In genomic region chr11:46001427-46002049, GRCh38 we compare ENCODE assay signal across 15 cellular contexts.
A peak's percentile ranks its signal among the peaks of the same experiment; 100 is the strongest.
DNase-seq lines count a peak whose midpoint lies in the region; ATAC-seq and TF ChIP-seq lines count a peak whose summit lies in the region.
"Had no signal": no experiment of that assay in that cellular context is flagged by ENCODE, and none has a peak within 500 bp of the region (broad histone marks: within the 10 kb centered on the region; RNA-seq: fewer than 3 reads in every experiment).

No MANE protein-coding gene starts in this region.

- H3K27ac ChIP-seq in fibroblast of lung (ENCODE audit: insufficient read depth, low read length) (peak overlapping the region; percentile 16), neuronal stem cell (replicated peaks; ENCODE audit: low read length) (peak overlapping the region; percentile 11)
- H3K27ac ChIP-seq: adrenal gland, C4-2B had no signal

- no peak overlapping the region for H2BK120ac ChIP-seq in neuronal stem cell (ENCODE audit: low read depth, low read length)

- H2BK12ac ChIP-seq in neuronal stem cell (ENCODE audit: low read length): no peak overlapping the region

- DNase-seq in EH (ENCODE audit: low read depth): peak; percentile 88
- DNase-seq in SK-MEL-5 (ENCODE audit: low read depth, low spot score): peak; percentile 4
- DNase-seq in fibroblast of lung (ENCODE audit: low read depth in 2 of 2): peak in 1 of 2 donors; percentile 80
- peak; percentile 39 for DNase-seq in neuronal stem cell (ENCODE audit: low spot score)
- DNase-seq in NCI-H1930 (lab: John Stamatoyannopoulos, UW): no peak
- DNase-seq in activated CD8-positive, alpha-beta T cell treated with anti-CD3 and anti-CD28 coated beads, Interleukin-2, amount 10 ng/mL, durations not matched to agents 7 days and 5 days: no peak
- DNase-seq: activated CD4-positive, CD25-positive, alpha-beta regulatory T cell; activated T-cell treated with anti-CD3 and anti-CD28 coated beads, Interleukin-2, amount 50 U/mL, for 1 hour; adrenal gland; KG1; NCI-H187 had no signal

- H3K9ac ChIP-seq in fibroblast of lung (ENCODE audit: insufficient read depth, low read length) (no peak overlapping the region), neuronal stem cell (ENCODE audit: low read depth, low read length, poor library complexity) (no peak overlapping the region)

- in situ Hi-C loops in SK-MEL-5 (cut with HindIII; ENCODE audit: low pct_unique_long_range_greater_than_20kb, low sequenced_read_pairs): no loop called here

- H3K4ac ChIP-seq in neuronal stem cell (ENCODE audit: low read length): no peak overlapping the region

- no peak overlapping the region for H3K4me3 ChIP-seq in fibroblast of lung (replicated peaks in 1 of 4; ENCODE audit: control extremely low read depth in 1 of 4, insufficient read depth in 1 of 4, low read depth in 3 of 4, low read length in 4 of 4)
- no peak overlapping the region for H3K4me3 ChIP-seq in neuronal stem cell (ENCODE audit: low read length in 2 of 2)
- H3K4me3 ChIP-seq: adrenal gland had no signal

- H4K8ac ChIP-seq in neuronal stem cell (ENCODE audit: low read depth, low read length): no peak overlapping the region

- POLR2A ChIA-PET in activated CD8-positive, alpha-beta T cell treated with anti-CD3 and anti-CD28 coated beads, Interleukin-2, amount 10 ng/mL, durations not matched to agents 7 days and 5 days (lab: Charles Lee): no interaction called here

- H3K79me2 ChIP-seq in fibroblast of lung (ENCODE audit: control insufficient read depth, insufficient read depth, low read length): no peaks in the 10 kb centered on the region

- no peaks in the 10 kb centered on the region for H3K4me1 Mint-ChIP-seq in activated CD8-positive, alpha-beta T cell treated with anti-CD3 and anti-CD28 coated beads, Interleukin-2, amount 10 ng/mL, durations not matched to agents 7 days and 5 days (ENCODE audit: low read depth)

- no peaks in the 10 kb centered on the region for H3K27me3 Mint-ChIP-seq in activated CD8-positive, alpha-beta T cell treated with anti-CD3 and anti-CD28 coated beads, Interleukin-2, amount 10 ng/mL, durations not matched to agents 7 days and 5 days (ENCODE audit: low read depth)
- H3K27me3 Mint-ChIP-seq: stimulated activated naive CD8-positive, alpha-beta T cell treated with anti-CD3 and anti-CD28 coated beads, Interleukin-15, Interleukin-2, amounts not matched to agents 100 ng/mL and 50 ng/mL, for 24 hours had no signal

- ATAC-seq in GM18870 (IDR thresholded peaks at IDR 0.05; ENCODE audit: unreplicated experiment): no peak
- ATAC-seq in activated CD8-positive, alpha-beta T cell treated with anti-CD3 and anti-CD28 coated beads, Interleukin-2, amount 10 ng/mL, durations not matched to agents 7 days and 5 days: no peak
- no peak for ATAC-seq in GM19328 (IDR thresholded peaks at IDR 0.05; ENCODE audit: unreplicated experiment)

- no peaks in the 10 kb centered on the region for H3K36me3 Mint-ChIP-seq in activated CD8-positive, alpha-beta T cell treated with anti-CD3 and anti-CD28 coated beads, Interleukin-2, amount 10 ng/mL, durations not matched to agents 7 days and 5 days (ENCODE audit: low read depth)

- no peak overlapping the region for H3K4me3 Mint-ChIP-seq in activated CD8-positive, alpha-beta T cell treated with anti-CD3 and anti-CD28 coated beads, Interleukin-2, amount 10 ng/mL, durations not matched to agents 7 days and 5 days
- H3K4me3 Mint-ChIP-seq: stimulated activated naive CD8-positive, alpha-beta T cell treated with anti-CD3 and anti-CD28 coated beads, Interleukin-15, Interleukin-2, amounts not matched to agents 100 ng/mL and 50 ng/mL, for 24 hours had no signal

- no peak overlapping the region for H4K91ac ChIP-seq in neuronal stem cell (ENCODE audit: low read depth, low read length, poor library complexity)

- H2AK5ac ChIP-seq in neuronal stem cell (ENCODE audit: low read depth, low read length): no peak overlapping the region

- peaks cover 12% of the 10 kb centered on the region for H3K4me1 ChIP-seq in fibroblast of lung (ENCODE audit: control insufficient read depth, extremely low read depth, insufficient read depth, low read length)
- peaks cover 8 to 13% of the 10 kb centered on the region in 2 donors for H3K4me1 ChIP-seq in neuronal stem cell (ENCODE audit: control insufficient read depth in 2 of 2, insufficient read depth in 1 of 2, low read depth in 1 of 2, low read length in 2 of 2)

- H3K14ac ChIP-seq in neuronal stem cell (ENCODE audit: low read length): no peak overlapping the region

- no peaks in the 10 kb centered on the region for H3K9me3 Mint-ChIP-seq in activated CD8-positive, alpha-beta T cell treated with anti-CD3 and anti-CD28 coated beads, Interleukin-2, amount 10 ng/mL, durations not matched to agents 7 days and 5 days (ENCODE audit: insufficient read depth)
- H3K9me3 Mint-ChIP-seq: stimulated activated naive CD8-positive, alpha-beta T cell treated with anti-CD3 and anti-CD28 coated beads, Interleukin-15, Interleukin-2, amounts not matched to agents 100 ng/mL and 50 ng/mL, for 24 hours had no signal

- H3K9me3 ChIP-seq in fibroblast of lung (ENCODE audit: control insufficient read depth, insufficient read depth, low read depth, low read length) (no peaks in the 10 kb centered on the region), neuronal stem cell (replicated peaks in 1 of 2; ENCODE audit: control insufficient read depth in 2 of 2, insufficient read depth in 1 of 2, low read depth in 1 of 2, low read length in 2 of 2) (no peaks in the 10 kb centered on the region)
- H3K9me3 ChIP-seq: adrenal gland had no signal

- H3K27me3 ChIP-seq in fibroblast of lung (ENCODE audit: control insufficient read depth, insufficient read depth, low read length) (no peaks in the 10 kb centered on the region), neuronal stem cell (ENCODE audit: control insufficient read depth in 3 of 3, insufficient read depth in 3 of 3, low read depth in 1 of 3, low read length in 3 of 3) (no peaks in the 10 kb centered on the region)
- H3K27me3 ChIP-seq: adrenal gland had no signal

- H3K27ac Mint-ChIP-seq in activated CD8-positive, alpha-beta T cell treated with anti-CD3 and anti-CD28 coated beads, Interleukin-2, amount 10 ng/mL, durations not matched to agents 7 days and 5 days: no peak overlapping the region
- H3K27ac Mint-ChIP-seq: stimulated activated naive CD8-positive, alpha-beta T cell treated with anti-CD3 and anti-CD28 coated beads, Interleukin-15, Interleukin-2, amounts not matched to agents 100 ng/mL and 50 ng/mL, for 24 hours had no signal

- H2AFZ ChIP-seq in fibroblast of lung (ENCODE audit: low read length): no peak overlapping the region
- no peak overlapping the region for H2AFZ ChIP-seq in neuronal stem cell (ENCODE audit: low read length)

- H3K18ac ChIP-seq in neuronal stem cell (ENCODE audit: low read length): no peak overlapping the region

- CTCF ChIA-PET in activated CD8-positive, alpha-beta T cell treated with anti-CD3 and anti-CD28 coated beads, Interleukin-2, amount 10 ng/mL, durations not matched to agents 7 days and 5 days (lab: Charles Lee): interaction anchor here (2.7 kb wide), 1 partner anchor 36 kb away, joined by 17 read pairs; no protein-coding TSS in a partner anchor

- no peak overlapping the region for H2BK15ac ChIP-seq in neuronal stem cell (ENCODE audit: low read length)

- H4K20me1 ChIP-seq in fibroblast of lung (ENCODE audit: control insufficient read depth, extremely low read depth, insufficient read depth, low read length): no peaks in the 10 kb centered on the region

- H3K4me2 ChIP-seq in fibroblast of lung (ENCODE audit: extremely low read depth, insufficient read depth, low read length): peak overlapping the region; percentile 60
- peak overlapping the region; percentile 2 for H3K4me2 ChIP-seq in neuronal stem cell (ENCODE audit: insufficient read depth, low read length, poor library complexity, severe bottlenecking)

- no peaks in the 10 kb centered on the region for H3K79me1 ChIP-seq in neuronal stem cell (ENCODE audit: low read depth, low read length)

- H3K36me3 ChIP-seq in fibroblast of lung (ENCODE audit: control insufficient read depth, insufficient read depth, low read length) (no peaks in the 10 kb centered on the region), neuronal stem cell (replicated peaks in 1 of 2; ENCODE audit: control insufficient read depth in 2 of 2, insufficient read depth in 2 of 2, low read length in 2 of 2) (no peaks in the 10 kb centered on the region)
- H3K36me3 ChIP-seq: adrenal gland had no signal

- TF ChIP-seq CTCF in fibroblast of lung (conservative IDR thresholded peaks at IDR 0.05 in 1 of 2, IDR thresholded peaks at IDR 0.05 in 1 of 2; ENCODE audit: low read depth in 1 of 2, low read length in 2 of 2): no peak

- H3K23ac ChIP-seq in neuronal stem cell (ENCODE audit: low read depth, low read length, poor library complexity): no peak overlapping the region

- WGBS in neuronal stem cell (ENCODE audit: extremely low coverage in 2 of 2, insufficient read length in 2 of 2, insufficient replicate concordance in 1 of 2), 2 donors: no CpG with 5 or more reads among the region's 5 CpGs

- H2BK5ac ChIP-seq in neuronal stem cell (ENCODE audit: low read length): no peak overlapping the region

Comparison
In these comparisons a context has a peak if more than half of its experiments do, and no peak if none do; other contexts are left out.
1. DNase-seq: peak in EH (single experiment), SK-MEL-5 (single experiment) and neuronal stem cell (single experiment); none in NCI-H1930 (0 of 2) and activated CD8-positive, alpha-beta T cell treated with anti-CD3 and anti-CD28 coated beads, Interleukin-2, amount 10 ng/mL, durations not matched to agents 7 days and 5 days (single experiment).